ENCODE assay signal across 11 cellular contexts in genomic region chr13:40922437-40923040, GRCh38.
DNase-seq lines count a peak whose midpoint lies in the region; ATAC-seq, FAIRE-seq and TF ChIP-seq lines count a peak whose summit lies in the region.
"Had no signal": no experiment of that assay in that cellular context is flagged by ENCODE, and none has a peak within 500 bp of the region (broad histone marks: within the 10 kb centered on the region; RNA-seq: fewer than 3 reads in every experiment).

No MANE protein-coding gene starts in this region.

- H3K27me3 ChIP-seq in small intestine (ENCODE audit: control insufficient read depth in 2 of 2, insufficient read depth in 2 of 2, low read length in 2 of 2), result no peaks in the 10 kb centered on the region
- H3K27me3 ChIP-seq in BE2C, result no peaks in the 10 kb centered on the region
- H3K27me3 ChIP-seq: cardiac muscle cell, foreskin keratinocyte, SJCRH30 had no signal

- CTCF ChIA-PET in activated CD8-positive, alpha-beta memory T cell treated with anti-CD3 and anti-CD28 coated beads, Interleukin-2, amount 10 ng/mL, durations not matched to agents 7 days and 5 days (lab: Charles Lee), result interaction anchor here (1.0 to 1.3 kb wide), 10 partner anchors 12 to 148 kb away, joined by 3 to 6 read pairs (median 4); no protein-coding TSS in a partner anchor
- CTCF ChIA-PET in activated CD8-positive, alpha-beta T cell treated with anti-CD3 and anti-CD28 coated beads for 36 hours (lab: Charles Lee), result interaction anchor here (1.0 to 1.9 kb wide), 11 partner anchors 10 to 138 kb away, joined by 3 to 11 read pairs (median 4); no protein-coding TSS in a partner anchor

- H3K27ac Mint-ChIP-seq in activated CD8-positive, alpha-beta memory T cell treated with anti-CD3 and anti-CD28 coated beads, Interleukin-2, amount 10 ng/mL, durations not matched to agents 7 days and 5 days, result peak overlapping the region; percentile 70
- peak overlapping the region; percentile 77 for H3K27ac Mint-ChIP-seq in activated CD8-positive, alpha-beta T cell treated with anti-CD3 and anti-CD28 coated beads for 36 hours

- H3K27me3 Mint-ChIP-seq in activated CD8-positive, alpha-beta memory T cell treated with anti-CD3 and anti-CD28 coated beads, Interleukin-2, amount 10 ng/mL, durations not matched to agents 7 days and 5 days, result no peaks in the 10 kb centered on the region
- no peaks in the 10 kb centered on the region for H3K27me3 Mint-ChIP-seq in activated CD8-positive, alpha-beta T cell treated with anti-CD3 and anti-CD28 coated beads for 36 hours

- DNase-seq in activated CD8-positive, alpha-beta memory T cell treated with anti-CD3 and anti-CD28 coated beads, Interleukin-2, amount 10 ng/mL, durations not matched to agents 7 days and 5 days, result no peak
- DNase-seq in activated CD8-positive, alpha-beta memory T cell treated with anti-CD3 and anti-CD28 coated beads, Interleukin-2, amount 50 U/mL, for 4 hours, result no peak
- DNase-seq in activated CD8-positive, alpha-beta T cell treated with anti-CD3 and anti-CD28 coated beads for 36 hours, result no peak
- peak; percentile 12 for DNase-seq in iPS-NIHi7 (ENCODE audit: extremely low spot score)
- DNase-seq in small intestine, result peak; percentile 91
- no peak for DNase-seq in BE2C
- no peak for DNase-seq in SK-N-DZ (ENCODE audit: low spot score)
- DNase-seq in OCI-M2 (lab: John Stamatoyannopoulos, UW; ENCODE audit: unreplicated experiment), result no peak

- POLR2A ChIA-PET in activated CD8-positive, alpha-beta T cell treated with anti-CD3 and anti-CD28 coated beads for 36 hours (lab: Charles Lee), result interaction anchor here (0.8 to 1.9 kb wide), 9 partner anchors 11 to 139 kb away, joined by 3 to 11 read pairs (median 5); partner anchors contain the start of genes ELF1, SLC25A15 and WBP4

- TF ChIP-seq CTCF in activated CD8-positive, alpha-beta T cell treated with anti-CD3 and anti-CD28 coated beads for 36 hours (IDR thresholded peaks at IDR 0.05), result no peak
- no peak for TF ChIP-seq CTCF in BE2C (IDR thresholded peaks at IDR 0.05; ENCODE audit: low read depth, low read length)

- no peak overlapping the region for H3K4me3 ChIP-seq in small intestine (ENCODE audit: low read depth in 1 of 2, low read length in 2 of 2)
- H3K4me3 ChIP-seq in BE2C (ENCODE audit: low read depth, low read length), result no peak overlapping the region

- no peak for FAIRE-seq in small intestine (lab: Jason Lieb, UNC)

- ATAC-seq in activated CD8-positive, alpha-beta memory T cell treated with anti-CD3 and anti-CD28 coated beads, Interleukin-2, amount 10 ng/mL, durations not matched to agents 7 days and 5 days, result no peak
- no peak for ATAC-seq in activated CD8-positive, alpha-beta T cell treated with anti-CD3 and anti-CD28 coated beads for 36 hours

- H3K36me3 ChIP-seq in small intestine (ENCODE audit: control insufficient read depth in 2 of 2, insufficient read depth in 2 of 2, low read length in 2 of 2) (no peaks in the 10 kb centered on the region), BE2C (no peaks in the 10 kb centered on the region)
- H3K36me3 ChIP-seq: cardiac muscle cell, SJCRH30 had no signal

- H3K4me1 ChIP-seq in small intestine (ENCODE audit: control insufficient read depth in 2 of 2, insufficient read depth in 1 of 2, low read depth in 1 of 2, low read length in 1 of 2) (peaks cover 0 to 5% of the 10 kb centered on the region in 2 donors), BE2C (no peaks in the 10 kb centered on the region)
- H3K4me1 ChIP-seq: SJCRH30 had no signal

- H3K36me3 Mint-ChIP-seq in activated CD8-positive, alpha-beta memory T cell treated with anti-CD3 and anti-CD28 coated beads, Interleukin-2, amount 10 ng/mL, durations not matched to agents 7 days and 5 days, result peaks cover 6% of the 10 kb centered on the region
- peaks cover 5% of the 10 kb centered on the region for H3K36me3 Mint-ChIP-seq in activated CD8-positive, alpha-beta T cell treated with anti-CD3 and anti-CD28 coated beads for 36 hours (ENCODE audit: low read depth)

- H3K4me1 Mint-ChIP-seq in activated CD8-positive, alpha-beta memory T cell treated with anti-CD3 and anti-CD28 coated beads, Interleukin-2, amount 10 ng/mL, durations not matched to agents 7 days and 5 days, result peaks cover 16% of the 10 kb centered on the region
- peaks cover 17% of the 10 kb centered on the region for H3K4me1 Mint-ChIP-seq in activated CD8-positive, alpha-beta T cell treated with anti-CD3 and anti-CD28 coated beads for 36 hours (ENCODE audit: low read depth)

- H3K4me3 Mint-ChIP-seq in activated CD8-positive, alpha-beta memory T cell treated with anti-CD3 and anti-CD28 coated beads, Interleukin-2, amount 10 ng/mL, durations not matched to agents 7 days and 5 days, result no peak overlapping the region
- peak overlapping the region; percentile 52 for H3K4me3 Mint-ChIP-seq in activated CD8-positive, alpha-beta T cell treated with anti-CD3 and anti-CD28 coated beads for 36 hours

- intact Hi-C loops in activated CD8-positive, alpha-beta T cell treated with anti-CD3 and anti-CD28 coated beads for 36 hours (cut with micrococcal nuclease), result no loop called here

- WGBS in small intestine, 3 donors, result 50 to 64% (median 57%) methylated on average over 27 to 28 of the region's 28 CpGs

- H3K9me3 Mint-ChIP-seq in activated CD8-positive, alpha-beta memory T cell treated with anti-CD3 and anti-CD28 coated beads, Interleukin-2, amount 10 ng/mL, durations not matched to agents 7 days and 5 days (ENCODE audit: low read depth), result no peaks in the 10 kb centered on the region
- H3K9me3 Mint-ChIP-seq in activated CD8-positive, alpha-beta T cell treated with anti-CD3 and anti-CD28 coated beads for 36 hours, result no peaks in the 10 kb centered on the region

- H3K9me3 ChIP-seq in small intestine (ENCODE audit: control insufficient read depth, low read depth) (no peaks in the 10 kb centered on the region), BE2C (no peaks in the 10 kb centered on the region)
- H3K9me3 ChIP-seq: SJCRH30 had no signal

- H3K27ac ChIP-seq in small intestine (ENCODE audit: low read depth in 1 of 2, low read length in 1 of 2), result peak overlapping the region; percentile 70 to 84

Comparison
In these comparisons a context has a peak if more than half of its experiments do, and no peak if none do; other contexts are left out.
1. DNase-seq: peak in iPS-NIHi7 (single experiment) and small intestine (single experiment); none in activated CD8-positive, alpha-beta memory T cell treated with anti-CD3 and anti-CD28 coated beads, Interleukin-2, amount 10 ng/mL, durations not matched to agents 7 days and 5 days (single experiment), activated CD8-positive, alpha-beta memory T cell treated with anti-CD3 and anti-CD28 coated beads, Interleukin-2, amount 50 U/mL, for 4 hours (single experiment), activated CD8-positive, alpha-beta T cell treated with anti-CD3 and anti-CD28 coated beads for 36 hours (single experiment), BE2C (single experiment), SK-N-DZ (single experiment) and OCI-M2 (single experiment).